8 cellular contexts compared by ENCODE assay signal in genomic region chr1:6614019-6614952, GRCh38. TPM values are rescaled to one million over a fixed set of nuclear protein-coding genes. Genes with fewer than 3 reads are reported as not detected.
A peak's percentile ranks its signal among the peaks of the same experiment; 100 is the strongest.
DNase-seq lines count a peak whose midpoint lies in the region; ATAC-seq and TF ChIP-seq lines count a peak whose summit lies in the region.

No MANE protein-coding gene starts in this region.

- peaks cover 0 to 4% (median 3%) of the 10 kb centered on the region in 3 donors for H3K36me3 Mint-ChIP-seq in immature natural killer cell

- H3K9me3 ChIP-seq in mammary epithelial cell (replicated peaks; ENCODE audit: insufficient read depth, low read length), result no peaks in the 10 kb centered on the region

- DNase-seq in NCI-H510A (lab: John Stamatoyannopoulos, UW) (peak; percentile 50), NCI-H510A treated with DMSO at 0.1 percent for 48 hours (lab: John Stamatoyannopoulos, UW) (no peak), T-helper 2 cell (peak; percentile 27 to 54 (median 42)), mammary epithelial cell (no peak), immature natural killer cell (peak in 2 of 3 donors; percentile 40 to 43)
- DNase-seq in stimulated activated CD4-positive, alpha-beta T cell treated with anti-CD3 and anti-CD28 coated beads, Interleukin-1b, Interleukin-23, amount 100 ng/mL, for 48 hours, result peak; percentile 37

- ATAC-seq in GM18498 (IDR thresholded peaks at IDR 0.05; ENCODE audit: unreplicated experiment), result no peak
- no peak for ATAC-seq in HG03196 (IDR thresholded peaks at IDR 0.05; ENCODE audit: unreplicated experiment)

- H3K27ac ChIP-seq in mammary epithelial cell (ENCODE audit: insufficient read depth, low read depth, low read length), result peak overlapping the region; percentile 66

- peaks cover 5 to 15% (median 9%) of the 10 kb centered on the region in 3 donors for H3K27me3 Mint-ChIP-seq in immature natural killer cell (ENCODE audit: low read depth in 3 of 3)

- H3K4me1 ChIP-seq in mammary epithelial cell (ENCODE audit: insufficient read depth, low read length), result peaks cover 20% of the 10 kb centered on the region

- in situ Hi-C loops in mammary epithelial cell (cut with MboI; ENCODE audit: low sequenced_read_pairs in 2 of 2), result no loop called here

- peaks cover 18 to 25% of the 10 kb centered on the region in 2 donors for H3K4me1 Mint-ChIP-seq in immature natural killer cell

- intact Hi-C loops in mammary epithelial cell (cut with micrococcal nuclease), result no loop called here

- peak overlapping the region; percentile 58 for H3K9ac ChIP-seq in mammary epithelial cell (ENCODE audit: insufficient read depth, low read length)

- H3K4me3 ChIP-seq in mammary epithelial cell (replicated peaks in 1 of 3; ENCODE audit: insufficient read depth in 1 of 3, low read depth in 2 of 3, low read length in 3 of 3), result peak overlapping the region; percentile 77 to 89 (median 88)

- no TSS peak for BruUV-seq in mammary epithelial cell (replicated peaks; lab: Mats Ljungman, UMichigan)

- H3K4me3 Mint-ChIP-seq in immature natural killer cell, result peak overlapping the region in 4 of 5 donors; percentile 54 to 92 (median 90)

- WGBS in mammary epithelial cell (ENCODE audit: low coverage, missing lambda C conversion rate), result no CpG with 5 or more reads among the region's 121 CpGs

- no peaks in the 10 kb centered on the region for H4K20me1 ChIP-seq in mammary epithelial cell (ENCODE audit: insufficient read depth, low read length)

- peaks cover 57% of the 10 kb centered on the region for H3K79me2 ChIP-seq in mammary epithelial cell (ENCODE audit: insufficient read depth, low read length)

- no peaks in the 10 kb centered on the region for H3K27me3 ChIP-seq in mammary epithelial cell (ENCODE audit: insufficient read depth, low read length)

- no peak overlapping the region for H3K27ac Mint-ChIP-seq in immature natural killer cell

- no peaks in the 10 kb centered on the region for H3K9me3 Mint-ChIP-seq in immature natural killer cell

- dilution Hi-C loops in mammary epithelial cell (cut with HindIII; ENCODE audit: low sequenced_read_pairs), result no loop called here

- peak overlapping the region; percentile 79 for H2AFZ ChIP-seq in mammary epithelial cell (ENCODE audit: low read depth, low read length)

- CTCF ChIA-PET in mammary epithelial cell (lab: Charles Lee; ENCODE audit: low non-redundant PET), result no interaction called here

- peaks cover 2% of the 10 kb centered on the region for H3K36me3 ChIP-seq in mammary epithelial cell (ENCODE audit: insufficient read depth, low read length)

- TF ChIP-seq CTCF in mammary epithelial cell (conservative IDR thresholded peaks at IDR 0.05 in 1 of 2, IDR thresholded peaks at IDR 0.05 in 1 of 2; ENCODE audit: extremely low read depth in 1 of 2, insufficient read depth in 1 of 2, low read depth in 1 of 2, low read length in 2 of 2), result no peak

- peak overlapping the region; percentile 91 for H3K4me2 ChIP-seq in mammary epithelial cell (ENCODE audit: insufficient read depth, low read depth, low read length)

RNA-seq across cellular contexts. Expression of gene PHF13, which starts 0.8 kb away (rescaled TPM):
- total RNA-seq in mammary epithelial cell, result 10 to 100 TPM; 11.8 to 16.3 TPM
- polyA plus RNA-seq in mammary epithelial cell (7.4 TPM), immature natural killer cell (1 to 10 TPM; 1.2 to 5.7 (median 2.9) TPM)
- 8.7 TPM for polyA minus RNA-seq in mammary epithelial cell

RNA-seq across cellular contexts. Expression of gene THAP3, which starts 10.4 kb away (rescaled TPM):
- total RNA-seq in mammary epithelial cell, result 10 to 100 TPM in 1 of 2 donors, 1 to 10 TPM in 1; 7.2 to 11.4 TPM
- 5.4 TPM for polyA plus RNA-seq in mammary epithelial cell
- polyA minus RNA-seq in mammary epithelial cell, result not detected
- 10 to 100 TPM; 19.4 to 28.4 (median 28.0) TPM for polyA plus RNA-seq in immature natural killer cell

RNA-seq across cellular contexts. Expression of gene KLHL21, which starts 11.6 kb away (rescaled TPM):
- 100 to 1,000 TPM in 1 of 2 donors, 10 to 100 TPM in 1; 64.5 to 160 TPM for total RNA-seq in mammary epithelial cell
- polyA plus RNA-seq in mammary epithelial cell (38.1 TPM), immature natural killer cell (10 to 100 TPM in 1 of 3 donors, 1 to 10 TPM in 2; 7.6 to 19.7 (median 9.2) TPM)
- 67.9 TPM for polyA minus RNA-seq in mammary epithelial cell

RNA-seq across cellular contexts. Expression of gene ZBTB48, which starts 34.5 kb away (rescaled TPM):
- 10 to 100 TPM; 15.3 to 29.5 TPM for total RNA-seq in mammary epithelial cell
- polyA plus RNA-seq in mammary epithelial cell (14.5 TPM), immature natural killer cell (10 to 100 TPM in 2 of 3 donors, 1 to 10 TPM in 1; 8.3 to 25.9 (median 20.9) TPM)
- polyA minus RNA-seq in mammary epithelial cell, result 0.47 TPM

RNA-seq across cellular contexts. Expression of gene TAS1R1, which starts 59.2 kb away (rescaled TPM):
- under 1 TPM in 1 of 2 donors, not detected in 1; 0.09 TPM for total RNA-seq in mammary epithelial cell
- 0.05 TPM for polyA plus RNA-seq in mammary epithelial cell
- not detected for polyA minus RNA-seq in mammary epithelial cell
- polyA plus RNA-seq in immature natural killer cell, result under 1 TPM in 1 of 3 donors, not detected in 2; 0.16 TPM

Comparison
In these comparisons a context has a peak if more than half of its experiments do, and no peak if none do; other contexts are left out.
1. DNase-seq: peak in NCI-H510A (single experiment), T-helper 2 cell (5 of 5), immature natural killer cell (2 of 3) and stimulated activated CD4-positive, alpha-beta T cell treated with anti-CD3 and anti-CD28 coated beads, Interleukin-1b, Interleukin-23, amount 100 ng/mL, for 48 hours (single experiment); none in NCI-H510A treated with DMSO at 0.1 percent for 48 hours (single experiment) and mammary epithelial cell (single experiment).